Comparison of ENCODE assay signal across 4 cellular contexts in genomic region chr12:73110816-73111215, GRCh38.
"Had no signal": no experiment of that assay in that cellular context is flagged by ENCODE, and none has a peak within 500 bp of the region (broad histone marks: within the 10 kb centered on the region; RNA-seq: fewer than 3 reads in every experiment).

No MANE protein-coding gene starts in this region.

- DNase-seq: IMR-90, KBM-7 had no signal

- H3K4me3 ChIP-seq: K562 had no signal

- H3K27ac ChIP-seq: HL-60 had no signal
